In the genomic region with DNA sequence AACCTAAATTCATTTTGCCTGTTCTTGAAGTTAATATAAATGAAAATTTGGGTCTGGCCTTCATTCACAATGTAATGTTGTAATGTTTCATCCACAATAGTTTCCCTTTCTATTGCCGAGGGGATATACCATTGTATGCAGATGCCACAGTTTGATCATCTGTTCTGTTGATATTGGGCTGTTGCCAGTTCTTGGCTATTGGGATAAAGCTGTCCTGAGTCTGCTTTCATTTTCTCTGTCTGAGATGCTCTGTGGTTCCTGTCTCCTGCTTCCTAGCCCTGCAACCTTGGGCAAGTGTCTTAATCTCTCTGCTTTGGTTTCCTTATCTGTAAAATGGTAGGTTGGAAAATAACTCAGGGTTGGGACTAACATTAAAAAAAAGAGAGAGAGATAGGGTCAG, we compare ENCODE assay signal across 12 cellular contexts. TPM values are rescaled to one million over a fixed set of nuclear protein-coding genes. Genes with fewer than 3 reads are reported as not detected.
A peak's percentile ranks its signal among the peaks of the same experiment; 100 is the strongest.
DNase-seq lines count a peak whose midpoint lies in the region; ATAC-seq and TF ChIP-seq lines count a peak whose summit lies in the region.
"Had no signal": no experiment of that assay in that cellular context is flagged by ENCODE, and none has a peak within 500 bp of the region (broad histone marks: within the 10 kb centered on the region; RNA-seq: fewer than 3 reads in every experiment).

No MANE protein-coding gene starts in this region.

- H3K36me3 Mint-ChIP-seq in effector memory CD8-positive, alpha-beta T cell (ENCODE audit: insufficient read depth): peaks cover 31% of the 10 kb centered on the region

- H3K4me1 Mint-ChIP-seq in effector memory CD8-positive, alpha-beta T cell (ENCODE audit: low read depth in 2 of 2): peaks cover 64 to 80% of the 10 kb centered on the region in 2 donors

- H3K27ac Mint-ChIP-seq in effector memory CD8-positive, alpha-beta T cell: peak overlapping the region; percentile 82 to 89

- WGBS in esophagus muscularis mucosa: 25% methylated on average over 1 of the region's 1 CpG

- no peaks in the 10 kb centered on the region for H3K27me3 Mint-ChIP-seq in effector memory CD8-positive, alpha-beta T cell

- no peak for TF ChIP-seq POLR2A in esophagus muscularis mucosa (IDR thresholded peaks at IDR 0.05; ENCODE audit: low read depth)

- H3K4me3 Mint-ChIP-seq in effector memory CD8-positive, alpha-beta T cell: peak overlapping the region in 1 of 2 donors; percentile 75

- no peaks in the 10 kb centered on the region for H3K9me3 Mint-ChIP-seq in effector memory CD8-positive, alpha-beta T cell

- H3K4me3 ChIP-seq in esophagus muscularis mucosa: no peak overlapping the region
- H3K4me3 ChIP-seq: A549, gastrocnemius medialis, lower lobe of right lung had no signal

- intact Hi-C loops in esophagus muscularis mucosa (cut with DNase I): no loop called here

- no peak for TF ChIP-seq CTCF in esophagus muscularis mucosa (IDR thresholded peaks at IDR 0.05)

- peaks cover 33 to 49% (median 42%) of the 10 kb centered on the region in 4 donors for H3K4me1 ChIP-seq in esophagus muscularis mucosa

- no peak for TF ChIP-seq EP300 in esophagus muscularis mucosa (IDR thresholded peaks at IDR 0.05)

- peaks cover 0 to 26% (median 20%) of the 10 kb centered on the region in 4 donors for H3K36me3 ChIP-seq in esophagus muscularis mucosa
- H3K36me3 ChIP-seq: gastrocnemius medialis had no signal

- DNase-seq in SHP77 (lab: John Stamatoyannopoulos, UW): peak; percentile 22 to 31
- no peak for DNase-seq in SHP77 treated with DMSO at 0.1 percent for 48 hours (lab: John Stamatoyannopoulos, UW)
- peak; percentile 31 for DNase-seq in OCI-M1 (lab: John Stamatoyannopoulos, UW)
- DNase-seq in effector memory CD8-positive, alpha-beta T cell: no peak
- peak; percentile 55 for DNase-seq in non-pigmented ciliary epithelial cell (ENCODE audit: low read depth)
- DNase-seq in activated CD4-positive, CD25-positive, alpha-beta regulatory T cell (lab: John Stamatoyannopoulos, UW): no peak
- no peak for DNase-seq in H4 (ENCODE audit: low spot score)
- DNase-seq in esophagus muscularis mucosa (ENCODE audit: extremely low spot score): no peak
- DNase-seq: gastrocnemius medialis, KG1, lower lobe of right lung had no signal

- H3K9me3 ChIP-seq in esophagus muscularis mucosa: no peaks in the 10 kb centered on the region
- H3K9me3 ChIP-seq: gastrocnemius medialis, lower lobe of right lung had no signal

- peak; percentile 14 for ATAC-seq in effector memory CD8-positive, alpha-beta T cell (replicated peaks)
- ATAC-seq: A549, gastrocnemius medialis, lower lobe of right lung had no signal

- no peak overlapping the region for H3K27ac ChIP-seq in esophagus muscularis mucosa (replicated peaks in 1 of 4)
- H3K27ac ChIP-seq: A549 had no signal

- H3K27me3 ChIP-seq in esophagus muscularis mucosa: no peaks in the 10 kb centered on the region
- H3K27me3 ChIP-seq: gastrocnemius medialis had no signal

RNA-seq across cellular contexts. Expression of a gene that starts 25.2 kb away (rescaled TPM):
- total RNA-seq in H4 (2014; rRNA removed; shearing (Covaris generic)): 18.7 and 21.9 TPM in 2 replicates
- 10 to 100 TPM; 11.6 to 16.3 (median 14.5) TPM for total RNA-seq in esophagus muscularis mucosa

Comparison
In these comparisons a context has a peak if more than half of its experiments do, and no peak if none do; other contexts are left out.
1. DNase-seq: peak in SHP77 (2 of 2), OCI-M1 (single experiment) and non-pigmented ciliary epithelial cell (single experiment); none in SHP77 treated with DMSO at 0.1 percent for 48 hours (single experiment), effector memory CD8-positive, alpha-beta T cell (0 of 3), activated CD4-positive, CD25-positive, alpha-beta regulatory T cell (0 of 4), H4 (single experiment) and esophagus muscularis mucosa (single experiment).